ENCODE assay signal across 23 cellular contexts in genomic region chr1:116018007-116018406, GRCh38. TPM values are rescaled to one million over a fixed set of nuclear protein-coding genes. Genes with fewer than 3 reads are reported as not detected.
DNase-seq lines count a peak whose midpoint lies in the region; ATAC-seq and TF ChIP-seq lines count a peak whose summit lies in the region.
"Had no signal": no experiment of that assay in that cellular context is flagged by ENCODE, and none has a peak within 500 bp of the region (broad histone marks: within the 10 kb centered on the region; RNA-seq: fewer than 3 reads in every experiment).

No MANE protein-coding gene starts in this region.

- no peak overlapping the region for H3K4me3 ChIP-seq in heart right ventricle
- H3K4me3 ChIP-seq in right atrium auricular region = no peak overlapping the region
- H3K4me3 ChIP-seq in neutrophil (ENCODE audit: low read depth in 1 of 2, low read length in 1 of 2) = no peak overlapping the region
- H3K4me3 ChIP-seq: A549; BLaER1 treated with 17β-estradiol and CSF1 and Interleukin-3, amounts not matched to agents 10 nM and 100 nM; GM12878; GM23248 had no signal

- ATAC-seq in Right ventricle myocardium inferior = peak; percentile 61
- ATAC-seq in left cardiac atrium = no peak
- ATAC-seq in heart right ventricle = peak in 6 of 8 donors; percentile 68 to 79 (median 76)
- ATAC-seq: A549, GM12878 had no signal

- H3K27ac ChIP-seq in heart right ventricle = peak overlapping the region in 2 of 10 donors; percentile 23 to 59
- no peak overlapping the region for H3K27ac ChIP-seq in right atrium auricular region
- peak overlapping the region; percentile 61 for H3K27ac ChIP-seq in neutrophil
- H3K27ac ChIP-seq: A549; BLaER1 treated with 17β-estradiol and CSF1 and Interleukin-3, amounts not matched to agents 10 nM and 100 nM; GM23248 had no signal

- H3K36me3 Mint-ChIP-seq in progenitor cell of endocrine pancreas (ENCODE audit: insufficient read depth) = peaks cover 12% of the 10 kb centered on the region
- H3K36me3 Mint-ChIP-seq: CD8-positive, alpha-beta memory T cell had no signal

- 72 to 77% methylated on average over 5 of the region's 5 CpGs for WGBS in heart right ventricle, 2 donors

- H3K27ac Mint-ChIP-seq in progenitor cell of endocrine pancreas = no peak overlapping the region
- H3K27ac Mint-ChIP-seq: CD4-positive, alpha-beta T cell; CD8-positive, alpha-beta memory T cell had no signal

- TF ChIP-seq CTCF in heart right ventricle (IDR thresholded peaks at IDR 0.05) (no peak), right atrium auricular region (IDR thresholded peaks at IDR 0.05) (no peak), neutrophil (IDR thresholded peaks at IDR 0.05) (no peak), progenitor cell of endocrine pancreas (IDR thresholded peaks at IDR 0.05; ENCODE audit: unreplicated experiment) (no peak)

- intact Hi-C loops in Right ventricle myocardium inferior (cut with DNase I) (loop anchor here (5.0 kb wide), 1 partner anchor 41 kb away; the partner anchor contains the start of gene SLC22A15), left cardiac atrium (cut with DNase I) (no loop called here), heart right ventricle (cut with DNase I) (loop anchor here in 1 of 10 donors (5.0 kb wide), 1 partner anchor 211 kb away; no protein-coding TSS in a partner anchor)

- H3K4me3 Mint-ChIP-seq in progenitor cell of endocrine pancreas (ENCODE audit: low read depth) = no peak overlapping the region
- H3K4me3 Mint-ChIP-seq: CD14-positive monocyte; CD4-positive, alpha-beta T cell; CD8-positive, alpha-beta memory T cell had no signal

- no peak for DNase-seq in Right ventricle myocardium inferior (ENCODE audit: missing footprints)
- no peak for DNase-seq in left cardiac atrium
- DNase-seq in heart right ventricle = no peak
- no peak for DNase-seq in right atrium auricular region (ENCODE audit: low spot score)
- DNase-seq in progenitor cell of endocrine pancreas (ENCODE audit: low spot score, unreplicated experiment) = no peak
- DNase-seq: 8988T; ACHN; AML-193; BE2C; CD4-positive, alpha-beta T cell; CD8-positive, alpha-beta memory T cell; DMS 273 treated with DMSO at 0.1 percent for 48 hours; DMS79; EL; GDM1; GM23248; H7; HCEC 1CT had no signal

- peaks cover 18% of the 10 kb centered on the region for H3K4me1 Mint-ChIP-seq in progenitor cell of endocrine pancreas (ENCODE audit: low read depth)
- H3K4me1 Mint-ChIP-seq: CD8-positive, alpha-beta memory T cell had no signal

- H3K27me3 ChIP-seq in heart right ventricle (no peaks in the 10 kb centered on the region), right atrium auricular region (no peaks in the 10 kb centered on the region), neutrophil (no peaks in the 10 kb centered on the region)
- H3K27me3 ChIP-seq: BLaER1 treated with 17β-estradiol and CSF1 and Interleukin-3, amounts not matched to agents 10 nM and 100 nM had no signal

- H3K36me3 ChIP-seq in heart right ventricle = peaks cover 0 to 24% (median 0%) of the 10 kb centered on the region in 9 donors
- no peaks in the 10 kb centered on the region for H3K36me3 ChIP-seq in right atrium auricular region
- peaks cover 51% of the 10 kb centered on the region for H3K36me3 ChIP-seq in neutrophil
- H3K36me3 ChIP-seq: BE2C had no signal

- no peaks in the 10 kb centered on the region for H3K27me3 Mint-ChIP-seq in progenitor cell of endocrine pancreas

- H3K9me3 ChIP-seq in heart right ventricle (no peaks in the 10 kb centered on the region), right atrium auricular region (no peaks in the 10 kb centered on the region), neutrophil (no peaks in the 10 kb centered on the region)
- H3K9me3 ChIP-seq: A549; BE2C; BLaER1 treated with 17β-estradiol and CSF1 and Interleukin-3, amounts not matched to agents 10 nM and 100 nM had no signal

- H3K9me3 Mint-ChIP-seq in progenitor cell of endocrine pancreas (ENCODE audit: low read depth) = no peaks in the 10 kb centered on the region
- H3K9me3 Mint-ChIP-seq: CD4-positive, alpha-beta T cell; CD8-positive, alpha-beta memory T cell had no signal

- H3K4me1 ChIP-seq in heart right ventricle (peaks cover 0 to 24% (median 0%) of the 10 kb centered on the region in 9 donors), right atrium auricular region (no peaks in the 10 kb centered on the region), neutrophil (ENCODE audit: control insufficient read depth in 1 of 2, insufficient read depth in 1 of 2, low read depth in 1 of 2, low read length in 1 of 2) (peaks cover 23% of the 10 kb centered on the region in 2 experiments)
- H3K4me1 ChIP-seq: A549; BE2C; BLaER1 treated with 17β-estradiol and CSF1 and Interleukin-3, amounts not matched to agents 10 nM and 100 nM had no signal

RNA-seq across cellular contexts. Expression of gene SLC22A15, which starts 41.7 kb away (rescaled TPM):
- total RNA-seq in Right ventricle myocardium inferior (10.3 TPM), left cardiac atrium (1 to 10 TPM; 7.8 to 8.3 TPM), heart right ventricle (10 to 100 TPM in 2 of 10 donors, 1 to 10 TPM in 8; 5.7 to 13.1 (median 7.9) TPM), right atrium auricular region (10 to 100 TPM in 1 of 2 donors, 1 to 10 TPM in 1; 3.9 to 10.1 TPM), progenitor cell of endocrine pancreas (4.6 and 5.3 TPM in 2 replicates)
- 1 to 10 TPM in 1 of 2 donors, under 1 TPM in 1; 0.97 to 6.7 TPM for polyA plus RNA-seq in heart right ventricle
- polyA plus RNA-seq: CD8-positive, alpha-beta memory T cell had no signal

Comparison
In these comparisons a context has a peak if more than half of its experiments do, and no peak if none do; other contexts are left out.
1. ATAC-seq: peak in Right ventricle myocardium inferior (single experiment) and heart right ventricle (6 of 8); none in left cardiac atrium (0 of 2).